ENCODE assay signal across 18 cellular contexts in the genomic region with DNA sequence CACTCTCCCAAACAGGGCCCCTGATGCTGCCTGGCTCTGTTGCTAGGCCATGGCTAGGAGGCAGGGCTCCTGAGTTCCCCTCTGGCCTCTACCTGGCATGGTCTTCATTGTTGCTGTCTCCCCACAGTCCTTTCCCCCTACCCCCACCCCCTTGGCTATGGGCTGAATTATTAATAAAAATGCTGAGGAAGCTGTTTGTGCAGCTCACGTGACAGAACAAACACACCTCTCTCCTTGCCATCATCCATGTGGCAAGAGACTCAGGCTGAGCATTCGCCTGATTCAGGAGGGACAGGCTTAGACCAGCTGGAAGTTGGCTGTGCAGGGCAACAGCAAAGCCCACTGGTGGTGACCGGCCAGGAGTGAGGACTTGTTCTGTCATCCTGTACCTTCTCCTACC. TPM values are rescaled to one million over a fixed set of nuclear protein-coding genes. Genes with fewer than 3 reads are reported as not detected.
DNase-seq lines count a peak whose midpoint lies in the region; ATAC-seq, FAIRE-seq and TF ChIP-seq lines count a peak whose summit lies in the region.
"Had no signal": no experiment of that assay in that cellular context is flagged by ENCODE, and none has a peak within 500 bp of the region (broad histone marks: within the 10 kb centered on the region; RNA-seq: fewer than 3 reads in every experiment).

No MANE protein-coding gene starts in this region.

- POLR2A ChIA-PET in RWPE1 (lab: Yijun Ruan, JAX; ENCODE audit: low non-redundant PET), result no interaction called here

- DNase-seq in RWPE1 (ENCODE audit: low spot score), result no peak
- no peak for DNase-seq in NCI-H1092 (lab: John Stamatoyannopoulos, UW)
- no peak for DNase-seq in activated naive CD4-positive, alpha-beta T cell treated with anti-CD3 and anti-CD28 coated beads, Interleukin-2, amount 50 U/mL, for 16 hours
- no peak for DNase-seq in NCI-H2107 (lab: John Stamatoyannopoulos, UW)
- DNase-seq in activated T-cell treated with anti-CD3 and anti-CD28 coated beads, Interleukin-2, amount 50 U/mL, for 72 hours, result no peak
- DNase-seq: Calu3; CD8-positive, alpha-beta memory T cell; H9; NCI-H1105 treated with DMSO at 0.1 percent for 48 hours; NCI-H2029 treated with DMSO at 0.1 percent for 48 hours; NCI-H748 treated with DMSO at 0.1 percent for 48 hours had no signal

- no peak overlapping the region for H3K4me3 Mint-ChIP-seq in activated T-cell treated with anti-CD3 and anti-CD28 coated beads, Interleukin-2, amount 50 U/mL, for 72 hours
- H3K4me3 Mint-ChIP-seq: H9 had no signal

- peak overlapping the region in 3 of 11 experiments; percentile 11 to 54 (median 15); a peak in 3 of 22 replicates for H3K9ac ChIP-seq in BLaER1 treated with 17β-estradiol and CSF1 and Interleukin-3, amounts not matched to agents 10 nM and 100 nM

- CTCF ChIA-PET in RWPE1 (lab: Yijun Ruan, JAX), result interaction anchor here (0.9 to 1.2 kb wide), 3 partner anchors 25 to 43 kb away, joined by 3 read pairs; no protein-coding TSS in a partner anchor

- no peak overlapping the region for H3K27ac Mint-ChIP-seq in activated T-cell treated with anti-CD3 and anti-CD28 coated beads, Interleukin-2, amount 50 U/mL, for 72 hours

- H3K4me2 ChIP-seq in BLaER1 treated with 17β-estradiol and CSF1 and Interleukin-3, amounts not matched to agents 10 nM and 100 nM, result peak overlapping the region; percentile 14 to 95 (median 90); a peak in 18 of 22 replicates

- peaks cover 42 to 70% (median 60%) of the 10 kb centered on the region in 10 experiments for H3K4me1 ChIP-seq in BLaER1 treated with 17β-estradiol and CSF1 and Interleukin-3, amounts not matched to agents 10 nM and 100 nM

- no peak for ATAC-seq in activated T-cell treated with anti-CD3 and anti-CD28 coated beads, Interleukin-2, amount 50 U/mL, for 72 hours (replicated peaks in 1 of 2)
- ATAC-seq: Panc1, SK-N-SH treated with all-trans-retinoic acid at 6 μM for 48 hours had no signal

- FAIRE-seq in islet of Langerhans (lab: Jason Lieb, UNC), result peak; percentile 41

- H3K36me3 ChIP-seq in BLaER1 treated with 17β-estradiol and CSF1 and Interleukin-3, amounts not matched to agents 10 nM and 100 nM, result no peaks in the 10 kb centered on the region

- H3K9me3 Mint-ChIP-seq in activated T-cell treated with anti-CD3 and anti-CD28 coated beads, Interleukin-2, amount 50 U/mL, for 72 hours, result no peaks in the 10 kb centered on the region
- H3K9me3 Mint-ChIP-seq: CD8-positive, alpha-beta memory T cell; H9 had no signal

- H3K27me3 ChIP-seq in BLaER1 treated with 17β-estradiol and CSF1 and Interleukin-3, amounts not matched to agents 10 nM and 100 nM, result peaks cover 21 to 60% (median 44%) of the 10 kb centered on the region in 11 experiments

- TF ChIP-seq CTCF in 22Rv1 (IDR thresholded peaks at IDR 0.05), result no peak
- TF ChIP-seq CTCF in RWPE1 (conservative IDR thresholded peaks at IDR 0.05; ENCODE audit: low read depth), result no peak

- peaks cover 41% of the 10 kb centered on the region for H3K27me3 Mint-ChIP-seq in activated T-cell treated with anti-CD3 and anti-CD28 coated beads, Interleukin-2, amount 50 U/mL, for 72 hours (ENCODE audit: low read depth)

- H3K36me3 Mint-ChIP-seq in activated T-cell treated with anti-CD3 and anti-CD28 coated beads, Interleukin-2, amount 50 U/mL, for 72 hours (ENCODE audit: insufficient read depth in 2 of 2), result no peaks in the 10 kb centered on the region
- H3K36me3 Mint-ChIP-seq: CD8-positive, alpha-beta memory T cell had no signal

- H4K20me1 ChIP-seq in BLaER1 treated with 17β-estradiol and CSF1 and Interleukin-3, amounts not matched to agents 10 nM and 100 nM, result peaks cover 0 to 38% (median 5%) of the 10 kb centered on the region in 11 experiments; a peak in 15 of 22 replicates

- H3K9me3 ChIP-seq in BLaER1 treated with 17β-estradiol and CSF1 and Interleukin-3, amounts not matched to agents 10 nM and 100 nM (replicated peaks in 1 of 11), result no peaks in the 10 kb centered on the region

- H3K4me1 Mint-ChIP-seq in activated T-cell treated with anti-CD3 and anti-CD28 coated beads, Interleukin-2, amount 50 U/mL, for 72 hours (ENCODE audit: low read depth), result peaks cover 17% of the 10 kb centered on the region

- H3K27ac ChIP-seq in 22Rv1 (peak overlapping the region; percentile 64), RWPE1 (peak overlapping the region; percentile 89)
- no peak overlapping the region for H3K27ac ChIP-seq in BLaER1 treated with 17β-estradiol and CSF1 and Interleukin-3, amounts not matched to agents 10 nM and 100 nM
- H3K27ac ChIP-seq: C4-2B, HL-60 had no signal

- no peak overlapping the region for H3K4me3 ChIP-seq in BLaER1 treated with 17β-estradiol and CSF1 and Interleukin-3, amounts not matched to agents 10 nM and 100 nM

RNA-seq across cellular contexts. Expression of gene SYT7, which starts 4.2 kb away (rescaled TPM):
- total RNA-seq in activated T-cell treated with anti-CD3 and anti-CD28 coated beads, Interleukin-2, amount 50 U/mL, for 72 hours, result not detected
- total RNA-seq: CD8-positive, alpha-beta memory T cell had no signal

Comparison
In these comparisons a context has a peak if more than half of its experiments do, and no peak if none do; other contexts are left out.
1. H3K27ac ChIP-seq: peak in 22Rv1 (single experiment) and RWPE1 (single experiment); none in BLaER1 treated with 17β-estradiol and CSF1 and Interleukin-3, amounts not matched to agents 10 nM and 100 nM (0 of 11).